Comparison of ENCODE assay signal across 15 cellular contexts in the genomic region with DNA sequence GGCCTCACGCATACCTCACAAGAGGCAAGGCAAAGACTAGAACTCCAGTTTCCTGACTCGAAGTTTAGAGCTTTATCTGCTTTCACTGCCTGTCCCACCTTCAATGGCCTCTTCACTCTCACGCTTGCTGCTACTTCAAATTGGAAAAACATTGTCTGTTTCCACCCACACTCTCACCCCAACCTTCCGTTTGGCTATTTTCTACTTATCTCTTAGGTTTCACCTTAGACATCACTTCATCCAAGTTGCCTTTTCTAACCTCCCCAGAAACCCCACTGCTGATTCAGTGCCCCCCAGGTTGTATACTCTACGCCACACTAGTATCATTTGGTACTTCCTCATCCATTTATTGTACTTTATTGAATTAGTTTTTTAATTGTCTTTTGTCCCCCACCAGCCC. TPM values are rescaled to one million over a fixed set of nuclear protein-coding genes. Genes with fewer than 3 reads are reported as not detected.
A peak's percentile ranks its signal among the peaks of the same experiment; 100 is the strongest.
DNase-seq lines count a peak whose midpoint lies in the region; ATAC-seq, FAIRE-seq and TF ChIP-seq lines count a peak whose summit lies in the region.
"Had no signal": no experiment of that assay in that cellular context is flagged by ENCODE, and none has a peak within 500 bp of the region (broad histone marks: within the 10 kb centered on the region; RNA-seq: fewer than 3 reads in every experiment).

No MANE protein-coding gene starts in this region.

- H3K4me2 ChIP-seq in HepG2 (ENCODE audit: low read depth, low read length): peak overlapping the region; percentile 59
- H3K4me2 ChIP-seq: PC-9 had no signal

- ATAC-seq in HepG2 (no peak), right lobe of liver (no peak), HG02870 (IDR thresholded peaks at IDR 0.05; ENCODE audit: unreplicated experiment) (peak; percentile 53)
- no peak for ATAC-seq in naive thymus-derived CD4-positive, alpha-beta T cell
- ATAC-seq: gastroesophageal sphincter, left lung had no signal

- H3K4me3 ChIP-seq in HepG2 (replicated peaks in 1 of 3; ENCODE audit: insufficient read depth in 1 of 3, low read depth in 2 of 3, low read length in 3 of 3) (no peak overlapping the region; a peak in 1 of 6 replicates), right lobe of liver (no peak overlapping the region), esophagus muscularis mucosa (no peak overlapping the region)
- no peak overlapping the region for H3K4me3 ChIP-seq in naive thymus-derived CD4-positive, alpha-beta T cell (ENCODE audit: low read length)
- H3K4me3 ChIP-seq: gastroesophageal sphincter, left lung, PC-9, sigmoid colon had no signal

- no peak overlapping the region for H3K27ac ChIP-seq in HepG2 (ENCODE audit: extremely low read length, insufficient read depth, low read length)
- H3K27ac ChIP-seq in right lobe of liver: no peak overlapping the region
- no peak overlapping the region for H3K27ac ChIP-seq in esophagus muscularis mucosa (replicated peaks in 1 of 4)
- H3K27ac ChIP-seq in naive thymus-derived CD4-positive, alpha-beta T cell (ENCODE audit: low read depth, low read length): no peak overlapping the region
- H3K27ac ChIP-seq: gastroesophageal sphincter, left lung, PC-9, sigmoid colon had no signal

- H3K36me3 ChIP-seq in HepG2 (replicated peaks in 1 of 2; ENCODE audit: control insufficient read depth in 1 of 2, insufficient read depth in 2 of 2, low read length in 2 of 2): no peaks in the 10 kb centered on the region
- H3K36me3 ChIP-seq in right lobe of liver: no peaks in the 10 kb centered on the region
- no peaks in the 10 kb centered on the region for H3K36me3 ChIP-seq in esophagus muscularis mucosa
- no peaks in the 10 kb centered on the region for H3K36me3 ChIP-seq in naive thymus-derived CD4-positive, alpha-beta T cell (ENCODE audit: control insufficient read depth in 2 of 3, insufficient read depth in 3 of 3, low read length in 3 of 3)
- H3K36me3 ChIP-seq: gastroesophageal sphincter, left lung, sigmoid colon had no signal

- peak overlapping the region; percentile 75 for H2AFZ ChIP-seq in HepG2 (ENCODE audit: low read length)
- H2AFZ ChIP-seq: PC-9 had no signal

- TF ChIP-seq POLR2A in HepG2 (IDR thresholded peaks at IDR 0.05; ENCODE audit: insufficient read depth in 1 of 2, low read depth in 2 of 2, low read length in 2 of 2) (no peak), right lobe of liver (IDR thresholded peaks at IDR 0.05) (no peak), esophagus muscularis mucosa (IDR thresholded peaks at IDR 0.05; ENCODE audit: low read depth) (no peak)

- no peak for DNase-seq in HepG2 (ENCODE audit: low spot score)
- no peak for DNase-seq in right lobe of liver
- DNase-seq in activated naive CD8-positive, alpha-beta T cell treated with anti-CD3 and anti-CD28 coated beads for 36 hours: peak; percentile 26
- DNase-seq in esophagus muscularis mucosa (ENCODE audit: extremely low spot score): no peak
- no peak for DNase-seq in NCI-H446 treated with DMSO at 0.1 percent for 48 hours (lab: John Stamatoyannopoulos, UW)
- no peak for DNase-seq in naive thymus-derived CD4-positive, alpha-beta T cell
- DNase-seq: GOT3, left lung, NCI-H1417, NCI-H69, PC-9, sigmoid colon had no signal

- POLR2A ChIA-PET in HepG2 (lab: Yijun Ruan, JAX): interaction anchor here (2.0 kb wide), 1 partner anchor 25 kb away, joined by 7 read pairs; no protein-coding TSS in a partner anchor
- POLR2A ChIA-PET in naive thymus-derived CD4-positive, alpha-beta T cell (lab: Charles Lee): no interaction called here

- CTCF ChIA-PET in HepG2 (lab: Yijun Ruan, JAX; ENCODE audit: low intra/inter-chr PET ratio, low total read pairs): no interaction called here
- CTCF ChIA-PET in naive thymus-derived CD4-positive, alpha-beta T cell (lab: Charles Lee): no interaction called here

- no TSS peak for BruUV-seq in HepG2 (replicated peaks; lab: Mats Ljungman, UMichigan)

- in situ Hi-C loops in HepG2 (cut with HindIII; ENCODE audit: extremely low pct_ligation_motif_present, low pct_unique_long_range_greater_than_20kb): loop anchor here (10.0 kb wide), 1 partner anchor 45 kb away; no protein-coding TSS in a partner anchor

- no peak for TF ChIP-seq EP300 in HepG2 (IDR thresholded peaks at IDR 0.05; ENCODE audit: low read depth in 2 of 2, low read length in 2 of 2)
- TF ChIP-seq EP300 in HepG2 (CRISPR knock-in tag; IDR thresholded peaks at IDR 0.05; ENCODE audit: borderline replicate concordance): no peak
- no peak for TF ChIP-seq EP300 in esophagus muscularis mucosa (IDR thresholded peaks at IDR 0.05)

- no peak for TF ChIP-seq RAD21 in HepG2 (CRISPR knock-in tag; IDR thresholded peaks at IDR 0.05)

- WGBS in HepG2 (ENCODE audit: low lambda C conversion rate): 54% methylated on average over 5 of the region's 5 CpGs
- WGBS in right lobe of liver (ENCODE audit: insufficient coverage, low coverage, low lambda C conversion rate, missing lambda C conversion rate): 87% methylated on average over 5 of the region's 5 CpGs
- 89% methylated on average over 5 of the region's 5 CpGs for WGBS in esophagus muscularis mucosa

- H3K9me3 ChIP-seq in HepG2 (ENCODE audit: low read length): no peaks in the 10 kb centered on the region
- H3K9me3 ChIP-seq in right lobe of liver: no peaks in the 10 kb centered on the region
- H3K9me3 ChIP-seq in esophagus muscularis mucosa: no peaks in the 10 kb centered on the region
- H3K9me3 ChIP-seq in naive thymus-derived CD4-positive, alpha-beta T cell (ENCODE audit: control insufficient read depth in 2 of 3, low read length in 3 of 3): no peaks in the 10 kb centered on the region
- H3K9me3 ChIP-seq: gastroesophageal sphincter, left lung, sigmoid colon had no signal

- H3K27me3 ChIP-seq in HepG2 (ENCODE audit: control insufficient read depth in 1 of 2, insufficient read depth in 2 of 2, low read length in 2 of 2): peaks cover 0 to 2% of the 10 kb centered on the region in 2 experiments; a peak in 1 of 5 replicates
- H3K27me3 ChIP-seq in right lobe of liver: no peaks in the 10 kb centered on the region
- H3K27me3 ChIP-seq in esophagus muscularis mucosa: no peaks in the 10 kb centered on the region
- no peaks in the 10 kb centered on the region for H3K27me3 ChIP-seq in naive thymus-derived CD4-positive, alpha-beta T cell (ENCODE audit: control insufficient read depth in 2 of 2, insufficient read depth in 2 of 2, low read length in 2 of 2)
- H3K27me3 ChIP-seq: gastroesophageal sphincter, left lung, sigmoid colon had no signal

- TF ChIP-seq CTCF in HepG2 (CRISPR knock-in tag; IDR thresholded peaks at IDR 0.05) (no peak), right lobe of liver (IDR thresholded peaks at IDR 0.05) (no peak), esophagus muscularis mucosa (IDR thresholded peaks at IDR 0.05) (no peak)

- H3K9me3 Mint-ChIP-seq in activated naive CD8-positive, alpha-beta T cell treated with anti-CD3 and anti-CD28 coated beads for 36 hours: no peaks in the 10 kb centered on the region
- H3K9me3 Mint-ChIP-seq in stimulated activated naive CD8-positive, alpha-beta T cell treated with anti-CD3 and anti-CD28 coated beads, Interleukin-15, Interleukin-2, amounts not matched to agents 100 ng/mL and 50 ng/mL, for 24 hours: no peaks in the 10 kb centered on the region
- H3K9me3 Mint-ChIP-seq in naive thymus-derived CD4-positive, alpha-beta T cell: peaks cover 0 to 1% (median 0%) of the 10 kb centered on the region in 11 donors

- H3K27me3 Mint-ChIP-seq in activated naive CD8-positive, alpha-beta T cell treated with anti-CD3 and anti-CD28 coated beads for 36 hours: no peaks in the 10 kb centered on the region
- no peaks in the 10 kb centered on the region for H3K27me3 Mint-ChIP-seq in stimulated activated naive CD8-positive, alpha-beta T cell treated with anti-CD3 and anti-CD28 coated beads, Interleukin-15, Interleukin-2, amounts not matched to agents 100 ng/mL and 50 ng/mL, for 24 hours
- peaks cover 0 to under 1% (median 0%) of the 10 kb centered on the region in 5 donors for H3K27me3 Mint-ChIP-seq in naive thymus-derived CD4-positive, alpha-beta T cell

- H3K4me1 ChIP-seq in HepG2 (ENCODE audit: insufficient read depth, low read length): peaks cover 34% of the 10 kb centered on the region
- H3K4me1 ChIP-seq in right lobe of liver: no peaks in the 10 kb centered on the region
- H3K4me1 ChIP-seq in esophagus muscularis mucosa: peaks cover 0 to 4% (median 2%) of the 10 kb centered on the region in 4 donors
- peaks cover 0 to 5% of the 10 kb centered on the region in 2 donors for H3K4me1 ChIP-seq in naive thymus-derived CD4-positive, alpha-beta T cell (ENCODE audit: control insufficient read depth in 2 of 2, insufficient read depth in 2 of 2, low read length in 2 of 2)
- H3K4me1 ChIP-seq: sigmoid colon had no signal

- peaks cover 10% of the 10 kb centered on the region for H3K4me1 Mint-ChIP-seq in activated naive CD8-positive, alpha-beta T cell treated with anti-CD3 and anti-CD28 coated beads for 36 hours
- peaks cover 22% of the 10 kb centered on the region for H3K4me1 Mint-ChIP-seq in stimulated activated naive CD8-positive, alpha-beta T cell treated with anti-CD3 and anti-CD28 coated beads, Interleukin-15, Interleukin-2, amounts not matched to agents 100 ng/mL and 50 ng/mL, for 24 hours (ENCODE audit: low read depth)
- peaks cover 0 to 11% (median 3%) of the 10 kb centered on the region in 7 donors for H3K4me1 Mint-ChIP-seq in naive thymus-derived CD4-positive, alpha-beta T cell

- no peaks in the 10 kb centered on the region for H3K79me2 ChIP-seq in HepG2 (ENCODE audit: insufficient read depth, low read length)

- H3K9ac ChIP-seq in HepG2 (ENCODE audit: insufficient read depth, low read depth, low read length): no peak overlapping the region

- H3K27ac Mint-ChIP-seq in activated naive CD8-positive, alpha-beta T cell treated with anti-CD3 and anti-CD28 coated beads for 36 hours: peak overlapping the region; percentile 44
- peak overlapping the region; percentile 42 for H3K27ac Mint-ChIP-seq in stimulated activated naive CD8-positive, alpha-beta T cell treated with anti-CD3 and anti-CD28 coated beads, Interleukin-15, Interleukin-2, amounts not matched to agents 100 ng/mL and 50 ng/mL, for 24 hours
- H3K27ac Mint-ChIP-seq in naive thymus-derived CD4-positive, alpha-beta T cell: no peak overlapping the region

- H4K20me1 ChIP-seq in HepG2 (ENCODE audit: insufficient read depth, low read length): no peaks in the 10 kb centered on the region

- no peak overlapping the region for H3K4me3 Mint-ChIP-seq in activated naive CD8-positive, alpha-beta T cell treated with anti-CD3 and anti-CD28 coated beads for 36 hours
- H3K4me3 Mint-ChIP-seq in stimulated activated naive CD8-positive, alpha-beta T cell treated with anti-CD3 and anti-CD28 coated beads, Interleukin-15, Interleukin-2, amounts not matched to agents 100 ng/mL and 50 ng/mL, for 24 hours: no peak overlapping the region
- no peak overlapping the region for H3K4me3 Mint-ChIP-seq in naive thymus-derived CD4-positive, alpha-beta T cell

- no peaks in the 10 kb centered on the region for H3K36me3 Mint-ChIP-seq in activated naive CD8-positive, alpha-beta T cell treated with anti-CD3 and anti-CD28 coated beads for 36 hours
- no peaks in the 10 kb centered on the region for H3K36me3 Mint-ChIP-seq in stimulated activated naive CD8-positive, alpha-beta T cell treated with anti-CD3 and anti-CD28 coated beads, Interleukin-15, Interleukin-2, amounts not matched to agents 100 ng/mL and 50 ng/mL, for 24 hours (ENCODE audit: low read depth)
- no peaks in the 10 kb centered on the region for H3K36me3 Mint-ChIP-seq in naive thymus-derived CD4-positive, alpha-beta T cell

- intact Hi-C loops in HepG2 (cut with micrococcal nuclease; ENCODE audit: unreplicated experiment) (no loop called here), right lobe of liver (cut with DNase I) (no loop called here), esophagus muscularis mucosa (cut with DNase I) (no loop called here)
- intact Hi-C loops in naive thymus-derived CD4-positive, alpha-beta T cell (cut with micrococcal nuclease): no loop called here

- FAIRE-seq in HepG2 (lab: Jason Lieb, UNC): no peak

RNA-seq across cellular contexts. Expression of a gene that starts 5.2 kb away (rescaled TPM):
- total RNA-seq in HepG2 (2016; rRNA removed; fragmentation: Illumina TruSeq; extraction: Trizol) (38.5 and 48.6 TPM in 2 replicates), right lobe of liver (10 to 100 TPM; 13.7 to 47.7 (median 29.4) TPM), esophagus muscularis mucosa (10 to 100 TPM; 30.7 to 43.9 (median 40.8) TPM)
- total RNA-seq in HepG2 (2016; cell fraction: cytosol; rRNA removed; fragmentation: Illumina TruSeq; extraction: Trizol; ENCODE audit: low read depth): 24.9 and 27.3 TPM in 2 replicates
- 29.4 and 38.2 TPM in 2 replicates for total RNA-seq in HepG2 (2016; cell fraction: insoluble cytoplasmic fraction; rRNA removed; fragmentation: Illumina TruSeq; extraction: Trizol)
- 63.4 and 68.1 TPM in 2 replicates for total RNA-seq in HepG2 (2016; cell fraction: membrane; rRNA removed; fragmentation: Illumina TruSeq; extraction: Trizol)
- total RNA-seq in HepG2 (2016; cell fraction: nucleus; rRNA removed; fragmentation: Illumina TruSeq; extraction: Trizol): 10.7 and 13.6 TPM in 2 replicates
- 15.1 and 19.1 TPM in 2 replicates for polyA plus RNA-seq in HepG2 (2011; rRNA removed)
- 7.8 and 10.5 TPM in 2 replicates for polyA plus RNA-seq in HepG2 (2011; cell fraction: cytosol; rRNA removed)
- polyA plus RNA-seq in HepG2 (2011; cell fraction: nucleus; rRNA removed): 7.1 and 7.5 TPM in 2 replicates
- polyA plus RNA-seq in HepG2 (2012): 13.7 and 24.4 TPM in 2 replicates
- polyA plus RNA-seq in HepG2 (2016; cell fraction: cytosol; fragmentation: Illumina TruSeq; extraction: Trizol; ENCODE audit: low read depth): 46.2 and 46.3 TPM in 2 replicates
- 43.4 and 46.4 TPM in 2 replicates for polyA plus RNA-seq in HepG2 (2016; cell fraction: insoluble cytoplasmic fraction; fragmentation: Illumina TruSeq; extraction: Trizol; ENCODE audit: low read depth)
- 55.8 and 75.8 TPM in 2 replicates for polyA plus RNA-seq in HepG2 (2016; cell fraction: membrane; fragmentation: Illumina TruSeq; extraction: Trizol; ENCODE audit: low read depth)
- 45.5 and 52.2 TPM in 2 replicates for polyA plus RNA-seq in HepG2 (2016; cell fraction: nucleus; fragmentation: Illumina TruSeq; extraction: Trizol; ENCODE audit: insufficient read depth, low read depth)
- 17.9 and 34.9 TPM in 2 replicates for polyA minus RNA-seq in HepG2 (2011; rRNA and poly(A)+ RNA removed; ENCODE audit: low replicate concordance)
- polyA minus RNA-seq in HepG2 (2011; cell fraction: cytosol; rRNA and poly(A)+ RNA removed): 18.2 and 30.0 TPM in 2 replicates
- 15.5 and 16.7 TPM in 2 replicates for polyA minus RNA-seq in HepG2 (2011; cell fraction: nucleus; rRNA and poly(A)+ RNA removed)
- total RNA-seq in activated naive CD8-positive, alpha-beta T cell treated with anti-CD3 and anti-CD28 coated beads for 36 hours: 100 to 1,000 TPM; 116 to 133 TPM
- 100 to 1,000 TPM in 2 of 5 experiments, 10 to 100 TPM in 3; 69.7 to 118 (median 76.9) TPM for total RNA-seq in naive thymus-derived CD4-positive, alpha-beta T cell
- polyA plus RNA-seq in naive thymus-derived CD4-positive, alpha-beta T cell: 1 to 10 TPM; 6.1 to 8.1 TPM

RNA-seq across cellular contexts. Expression of a gene that starts 39.7 kb away (rescaled TPM):
- total RNA-seq in HepG2 (2016; rRNA removed; fragmentation: Illumina TruSeq; extraction: Trizol) (14.1 and 16.8 TPM in 2 replicates), right lobe of liver (10 to 100 TPM in 5 of 6 experiments, 1 to 10 TPM in 1; 9.2 to 14.1 (median 12.2) TPM), esophagus muscularis mucosa (10 to 100 TPM; 19.9 to 28.0 (median 23.1) TPM)
- total RNA-seq in HepG2 (2016; cell fraction: cytosol; rRNA removed; fragmentation: Illumina TruSeq; extraction: Trizol; ENCODE audit: low read depth): 41.2 and 49.7 TPM in 2 replicates
- 15.2 and 16.9 TPM in 2 replicates for total RNA-seq in HepG2 (2016; cell fraction: insoluble cytoplasmic fraction; rRNA removed; fragmentation: Illumina TruSeq; extraction: Trizol)
- 22.0 and 28.7 TPM in 2 replicates for total RNA-seq in HepG2 (2016; cell fraction: membrane; rRNA removed; fragmentation: Illumina TruSeq; extraction: Trizol)
- total RNA-seq in HepG2 (2016; cell fraction: nucleus; rRNA removed; fragmentation: Illumina TruSeq; extraction: Trizol): 24.8 and 26.2 TPM in 2 replicates
- polyA plus RNA-seq in HepG2 (2011; rRNA removed): 17.2 and 21.2 TPM in 2 replicates
- 3.6 and 4.5 TPM in 2 replicates for polyA plus RNA-seq in HepG2 (2011; cell fraction: cytosol; rRNA removed)
- polyA plus RNA-seq in HepG2 (2011; cell fraction: nucleus; rRNA removed): 41.4 and 49.8 TPM in 2 replicates
- 10.6 and 14.5 TPM in 2 replicates for polyA plus RNA-seq in HepG2 (2012)
- polyA plus RNA-seq in HepG2 (2016; cell fraction: cytosol; fragmentation: Illumina TruSeq; extraction: Trizol; ENCODE audit: low read depth): 1.5 and 1.7 TPM in 2 replicates
- polyA plus RNA-seq in HepG2 (2016; cell fraction: insoluble cytoplasmic fraction; fragmentation: Illumina TruSeq; extraction: Trizol; ENCODE audit: low read depth): 14.7 and 14.8 TPM in 2 replicates
- polyA plus RNA-seq in HepG2 (2016; cell fraction: membrane; fragmentation: Illumina TruSeq; extraction: Trizol; ENCODE audit: low read depth): 5.1 and 5.3 TPM in 2 replicates
- polyA plus RNA-seq in HepG2 (2016; cell fraction: nucleus; fragmentation: Illumina TruSeq; extraction: Trizol; ENCODE audit: insufficient read depth, low read depth): 57.5 and 59.9 TPM in 2 replicates
- 4.6 and 6.5 TPM in 2 replicates for polyA minus RNA-seq in HepG2 (2011; rRNA and poly(A)+ RNA removed; ENCODE audit: low replicate concordance)
- polyA minus RNA-seq in HepG2 (2011; cell fraction: cytosol; rRNA and poly(A)+ RNA removed): 7.3 and 10.0 TPM in 2 replicates
- polyA minus RNA-seq in HepG2 (2011; cell fraction: nucleus; rRNA and poly(A)+ RNA removed): 46.1 and 47.0 TPM in 2 replicates
- total RNA-seq in activated naive CD8-positive, alpha-beta T cell treated with anti-CD3 and anti-CD28 coated beads for 36 hours: 10 to 100 TPM; 10.3 to 11.2 TPM
- 10 to 100 TPM; 25.1 to 52.2 (median 31.8) TPM for total RNA-seq in naive thymus-derived CD4-positive, alpha-beta T cell
- 10 to 100 TPM; 10.4 to 11.7 TPM for polyA plus RNA-seq in naive thymus-derived CD4-positive, alpha-beta T cell

Comparison
In these comparisons a context has a peak if more than half of its experiments do, and no peak if none do; other contexts are left out.
1. H3K27ac Mint-ChIP-seq: peak in activated naive CD8-positive, alpha-beta T cell treated with anti-CD3 and anti-CD28 coated beads for 36 hours (single experiment) and stimulated activated naive CD8-positive, alpha-beta T cell treated with anti-CD3 and anti-CD28 coated beads, Interleukin-15, Interleukin-2, amounts not matched to agents 100 ng/mL and 50 ng/mL, for 24 hours (single experiment); none in naive thymus-derived CD4-positive, alpha-beta T cell (0 of 9).